Comparison of ENCODE assay signal across 1 cellular context in genomic region chr9:116860509-116861120, GRCh38.
TF ChIP-seq lines count a peak whose summit lies in the region.

No MANE protein-coding gene starts in this region.

TF ChIP-seq in GM12878, 131 proteins besides CTCF, POLR2A, EP300 and RAD21 (continued from another document):
- TF ChIP-seq MAX (IDR thresholded peaks at IDR 0.05; ENCODE audit: low read depth, low read length), result no peak
- TF ChIP-seq NR2C1 (IDR thresholded peaks at IDR 0.05), result no peak
- TF ChIP-seq CEBPZ (IDR thresholded peaks at IDR 0.05; ENCODE audit: low read depth, low read length), result no peak
- TF ChIP-seq MTA3 (IDR thresholded peaks at IDR 0.05; ENCODE audit: borderline replicate concordance, low read length), result no peak
- no peak for TF ChIP-seq NRF1 (conservative IDR thresholded peaks at IDR 0.05; ENCODE audit: low read depth, low read length)
- no peak for TF ChIP-seq NR2C2 (IDR thresholded peaks at IDR 0.05; ENCODE audit: borderline replicate concordance, control insufficient read depth, insufficient read length, low read depth)
- TF ChIP-seq SMC3 (IDR thresholded peaks at IDR 0.05; ENCODE audit: borderline replicate concordance, low read length), result peak; percentile 76
- no peak for TF ChIP-seq USF2 (IDR thresholded peaks at IDR 0.05; ENCODE audit: borderline replicate concordance, low read depth, low read length)
